ENCODE assay signal across 12 cellular contexts in genomic region chr4:11130195-11130975, GRCh38.
DNase-seq lines count a peak whose midpoint lies in the region.
"Had no signal": no experiment of that assay in that cellular context is flagged by ENCODE, and none has a peak within 500 bp of the region (broad histone marks: within the 10 kb centered on the region; RNA-seq: fewer than 3 reads in every experiment).

No MANE protein-coding gene starts in this region.

- peak; percentile 55 for DNase-seq in COLO829 (ENCODE audit: low spot score)
- DNase-seq in NCI-H2196 treated with DMSO at 0.1 percent for 48 hours (lab: John Stamatoyannopoulos, UW; ENCODE audit: unreplicated experiment): peak; percentile 7
- DNase-seq in cerebellar cortex (ENCODE audit: low spot score): peak; percentile 71
- peak; percentile 27 for DNase-seq in medulla oblongata (ENCODE audit: extremely low spot score)
- DNase-seq in NCI-H524 treated with DMSO at 0.1 percent for 48 hours (lab: John Stamatoyannopoulos, UW): no peak
- DNase-seq in glomerular visceral epithelial cell (ENCODE audit: extremely low spot score): no peak
- no peak for DNase-seq in DMS153 (lab: John Stamatoyannopoulos, UW)
- no peak for DNase-seq in LoVo (ENCODE audit: low spot score)
- DNase-seq: activated CD4-positive, alpha-beta T cell treated with anti-CD3 and anti-CD28 coated beads, Interleukin-2, amount 50 U/mL, for 48 hours; NCI-H2227 treated with DMSO at 0.1 percent for 48 hours; stimulated activated CD4-positive, alpha-beta T cell treated with anti-CD3 and anti-CD28 coated beads, Interleukin-4, amount 100 ng/mL, for 24 hours; T-helper 1 cell had no signal

Comparison
In these comparisons a context has a peak if more than half of its experiments do, and no peak if none do; other contexts are left out.
1. DNase-seq: peak in COLO829 (single experiment), NCI-H2196 treated with DMSO at 0.1 percent for 48 hours (single experiment), cerebellar cortex (single experiment) and medulla oblongata (single experiment); none in NCI-H524 treated with DMSO at 0.1 percent for 48 hours (single experiment), glomerular visceral epithelial cell (single experiment), DMS153 (single experiment) and LoVo (single experiment).